ENCODE assay signal across 10 cellular contexts in genomic region chr2:227411320-227411989, GRCh38. TPM values are rescaled to one million over a fixed set of nuclear protein-coding genes. Genes with fewer than 3 reads are reported as not detected.
A peak's percentile ranks its signal among the peaks of the same experiment; 100 is the strongest.
DNase-seq lines count a peak whose midpoint lies in the region; ATAC-seq and TF ChIP-seq lines count a peak whose summit lies in the region.
"Had no signal": no experiment of that assay in that cellular context is flagged by ENCODE, and none has a peak within 500 bp of the region (broad histone marks: within the 10 kb centered on the region; RNA-seq: fewer than 3 reads in every experiment).

No MANE protein-coding gene starts in this region.

- H3K4me1 Mint-ChIP-seq in naive B cell = peaks cover 25 to 40% (median 35%) of the 10 kb centered on the region in 3 donors
- peaks cover 13% of the 10 kb centered on the region for H3K4me1 Mint-ChIP-seq in Caco-2 (ENCODE audit: low read depth, unreplicated experiment)

- CTCF ChIA-PET in Caco-2 (lab: Charles Lee) = no interaction called here

- H3K27me3 Mint-ChIP-seq in naive B cell (no peaks in the 10 kb centered on the region), Caco-2 (ENCODE audit: insufficient read depth, unreplicated experiment) (no peaks in the 10 kb centered on the region)

- TF ChIP-seq CTCF in Caco-2 (IDR thresholded peaks at IDR 0.05; ENCODE audit: insufficient read depth in 1 of 2, low read depth in 1 of 2, low read length in 1 of 2, severe bottlenecking in 1 of 2, unreplicated experiment in 1 of 2) = no peak

- no TSS peak for BruUV-seq in Caco-2 (replicated peaks; lab: Mats Ljungman, UMichigan)

- H3K4me1 ChIP-seq in Caco-2 = peaks cover 5% of the 10 kb centered on the region

- H3K27ac Mint-ChIP-seq in naive B cell = peak overlapping the region; percentile 41 to 93 (median 88)
- H3K27ac Mint-ChIP-seq in Caco-2 (ENCODE audit: unreplicated experiment) = no peak overlapping the region

- H3K4me3 Mint-ChIP-seq in naive B cell (peak overlapping the region in 7 of 8 donors; percentile 1 to 82 (median 62)), Caco-2 (ENCODE audit: unreplicated experiment) (no peak overlapping the region)

- peak; percentile 17 for DNase-seq in GM19240 (ENCODE audit: insufficient read length, low spot score)
- peak; percentile 64 to 72 for DNase-seq in activated CD4-positive, alpha-beta T cell treated with anti-CD3 and anti-CD28 coated beads, Interleukin-2, amount 50 U/mL, for 48 hours
- DNase-seq in naive B cell = peak; percentile 31
- DNase-seq in sciatic nerve (ENCODE audit: low spot score) = no peak
- DNase-seq in Caco-2 = no peak
- DNase-seq in NCI-H2107 treated with DMSO at 0.1 percent for 48 hours (lab: John Stamatoyannopoulos, UW; ENCODE audit: unreplicated experiment) = no peak
- no peak for DNase-seq in amniotic stem cell (lab: John Stamatoyannopoulos, UW)

- no peaks in the 10 kb centered on the region for H3K9me3 ChIP-seq in Caco-2

- H3K36me3 Mint-ChIP-seq in naive B cell (no peaks in the 10 kb centered on the region), Caco-2 (ENCODE audit: insufficient read depth, unreplicated experiment) (peaks cover 5% of the 10 kb centered on the region)

- intact Hi-C loops in sciatic nerve (cut with DNase I) (loop anchor here (5.0 kb wide), 1 partner anchor 1196 kb away; no protein-coding TSS in a partner anchor), Caco-2 (cut with micrococcal nuclease; ENCODE audit: unreplicated experiment) (no loop called here)

- POLR2A ChIA-PET in Caco-2 (lab: Charles Lee) = no interaction called here

- H3K9me3 Mint-ChIP-seq in naive B cell (peaks cover 0 to 2% (median 0%) of the 10 kb centered on the region in 7 donors), Caco-2 (ENCODE audit: unreplicated experiment) (no peaks in the 10 kb centered on the region)

- ATAC-seq in HG03095 (IDR thresholded peaks at IDR 0.05; ENCODE audit: unreplicated experiment) = peak; percentile 77
- peak; percentile 82 to 84 for ATAC-seq in naive B cell (ENCODE audit: low read depth in 2 of 2)
- ATAC-seq in sciatic nerve = no peak
- ATAC-seq: Panc1 had no signal

- H3K4me3 ChIP-seq in Caco-2 (ENCODE audit: low read depth, low read length) = no peak overlapping the region
- H3K4me3 ChIP-seq: lung had no signal

- no peaks in the 10 kb centered on the region for H3K27me3 ChIP-seq in Caco-2 (replicated peaks; ENCODE audit: control insufficient read depth, insufficient read depth, low read length)

- no peaks in the 10 kb centered on the region for H3K36me3 ChIP-seq in Caco-2 (ENCODE audit: control insufficient read depth, insufficient read depth, low read length)

RNA-seq across cellular contexts. Expression of gene SCYGR1, which starts 23.7 kb away (rescaled TPM):
- polyA plus RNA-seq in naive B cell (ENCODE audit: low read depth in 6 of 6) = not detected
- total RNA-seq in sciatic nerve (not detected), Caco-2 (2022) (not detected in 2 replicates)
- total RNA-seq: lung had no signal
- polyA plus RNA-seq: lung had no signal

RNA-seq across cellular contexts. Expression of gene TM4SF20, which starts 32.3 kb away (rescaled TPM):
- under 1 TPM in 1 of 6 donors, not detected in 5; 0.10 TPM for polyA plus RNA-seq in naive B cell (ENCODE audit: low read depth in 6 of 6)
- total RNA-seq in sciatic nerve (not detected), Caco-2 (2022) (0.20 and 0.28 TPM in 2 replicates)
- total RNA-seq: lung had no signal

Comparison
In these comparisons a context has a peak if more than half of its experiments do, and no peak if none do; other contexts are left out.
1. DNase-seq: peak in GM19240 (single experiment), activated CD4-positive, alpha-beta T cell treated with anti-CD3 and anti-CD28 coated beads, Interleukin-2, amount 50 U/mL, for 48 hours (2 of 2) and naive B cell (single experiment); none in sciatic nerve (single experiment), Caco-2 (0 of 2), NCI-H2107 treated with DMSO at 0.1 percent for 48 hours (single experiment) and amniotic stem cell (single experiment).